1 cellular context compared by ENCODE assay signal in genomic region chrX:154603438-154604430, GRCh38.
TF ChIP-seq lines count a peak whose summit lies in the region.

No MANE protein-coding gene starts in this region.

TF ChIP-seq in K562, 482 proteins besides CTCF, POLR2A, EP300 and RAD21:
- TF ChIP-seq STAT6 (CRISPR knock-in tag; IDR thresholded peaks at IDR 0.05) = no peak
- peak; percentile 29 for TF ChIP-seq ATF3 (IDR thresholded peaks at IDR 0.05)
- TF ChIP-seq ATF3 (CRISPR knock-in tag; conservative IDR thresholded peaks at IDR 0.05) = no peak
TF ChIP-seq in K562: peak in this region for 1.
